Comparison of ENCODE assay signal across 14 cellular contexts in genomic region chr19:15025237-15025636, GRCh38. TPM values are rescaled to one million over a fixed set of nuclear protein-coding genes. Genes with fewer than 3 reads are reported as not detected.
DNase-seq lines count a peak whose midpoint lies in the region; ATAC-seq, FAIRE-seq and TF ChIP-seq lines count a peak whose summit lies in the region.
"Had no signal": no experiment of that assay in that cellular context is flagged by ENCODE, and none has a peak within 500 bp of the region (broad histone marks: within the 10 kb centered on the region; RNA-seq: fewer than 3 reads in every experiment).

No MANE protein-coding gene starts in this region.

- H3K27ac ChIP-seq in HepG2 (ENCODE audit: extremely low read length, insufficient read depth, low read length), result no peak overlapping the region
- H3K27ac ChIP-seq: tibial artery had no signal

- no peak overlapping the region for H3K4me3 Mint-ChIP-seq in activated naive CD8-positive, alpha-beta T cell treated with anti-CD3 and anti-CD28 coated beads for 36 hours
- no peak overlapping the region for H3K4me3 Mint-ChIP-seq in T-cell
- H3K4me3 Mint-ChIP-seq: activated naive CD4-positive, alpha-beta T cell treated with anti-CD3 and anti-CD28 coated beads, Interleukin-2, amount 10 ng/mL, durations not matched to agents 7 days and 5 days; nephron had no signal

- POLR2A ChIA-PET in HepG2 (lab: Yijun Ruan, JAX), result no interaction called here
- POLR2A ChIA-PET in T-cell (lab: Charles Lee), result no interaction called here

- ATAC-seq in HepG2, result peak; percentile 82
- ATAC-seq in T-cell (replicated peaks in 1 of 4), result no peak
- no peak for ATAC-seq in GM21529 (IDR thresholded peaks at IDR 0.05; ENCODE audit: unreplicated experiment)

- in situ Hi-C loops in G401 (cut with HindIII; ENCODE audit: low sequenced_read_pairs) (no loop called here), HepG2 (cut with HindIII; ENCODE audit: extremely low pct_ligation_motif_present, low pct_unique_long_range_greater_than_20kb) (no loop called here)

- DNase-seq in G401 (ENCODE audit: low spot score) (peak; percentile 28), H7 (peak; percentile 56), RPMI8226 (peak; percentile 55), HepG2 (ENCODE audit: low spot score) (peak; percentile 24), iPS-NIHi7 (ENCODE audit: extremely low spot score) (no peak), T-cell (no peak)
- no peak for DNase-seq in activated naive CD8-positive, alpha-beta T cell treated with anti-CD3 and anti-CD28 coated beads for 36 hours
- DNase-seq: activated CD4-positive, CD25-positive, alpha-beta regulatory T cell; activated naive CD4-positive, alpha-beta T cell treated with anti-CD3 and anti-CD28 coated beads, Interleukin-2, amount 10 ng/mL, durations not matched to agents 7 days and 5 days; NCI-H510A treated with DMSO at 0.1 percent for 48 hours; tibial artery had no signal

- H3K27me3 ChIP-seq in H7 (ENCODE audit: control insufficient read depth, insufficient read depth, low read length) (no peaks in the 10 kb centered on the region), HepG2 (ENCODE audit: control insufficient read depth in 1 of 2, insufficient read depth in 2 of 2, low read length in 2 of 2) (peaks cover 2 to 13% of the 10 kb centered on the region in 2 experiments; a peak in 2 of 5 replicates)

- no peaks in the 10 kb centered on the region for H3K9me3 Mint-ChIP-seq in activated naive CD8-positive, alpha-beta T cell treated with anti-CD3 and anti-CD28 coated beads for 36 hours
- H3K9me3 Mint-ChIP-seq in T-cell, result no peaks in the 10 kb centered on the region
- H3K9me3 Mint-ChIP-seq: activated naive CD4-positive, alpha-beta T cell treated with anti-CD3 and anti-CD28 coated beads, Interleukin-2, amount 10 ng/mL, durations not matched to agents 7 days and 5 days; nephron had no signal

- H3K27ac Mint-ChIP-seq in activated naive CD8-positive, alpha-beta T cell treated with anti-CD3 and anti-CD28 coated beads for 36 hours, result no peak overlapping the region
- no peak overlapping the region for H3K27ac Mint-ChIP-seq in T-cell
- H3K27ac Mint-ChIP-seq: activated naive CD4-positive, alpha-beta T cell treated with anti-CD3 and anti-CD28 coated beads, Interleukin-2, amount 10 ng/mL, durations not matched to agents 7 days and 5 days; nephron had no signal

- intact Hi-C loops in HepG2 (cut with micrococcal nuclease; ENCODE audit: unreplicated experiment), result no loop called here

- peak; percentile 67 for FAIRE-seq in HepG2 (lab: Jason Lieb, UNC)
- FAIRE-seq: GM12891 had no signal

- TF ChIP-seq RAD21 in HepG2 (CRISPR knock-in tag; IDR thresholded peaks at IDR 0.05), result no peak

- H3K36me3 Mint-ChIP-seq in activated naive CD8-positive, alpha-beta T cell treated with anti-CD3 and anti-CD28 coated beads for 36 hours, result no peaks in the 10 kb centered on the region
- no peaks in the 10 kb centered on the region for H3K36me3 Mint-ChIP-seq in T-cell
- H3K36me3 Mint-ChIP-seq: activated naive CD4-positive, alpha-beta T cell treated with anti-CD3 and anti-CD28 coated beads, Interleukin-2, amount 10 ng/mL, durations not matched to agents 7 days and 5 days had no signal

- BruUV-seq in HepG2 (replicated peaks; lab: Mats Ljungman, UMichigan), result no TSS peak

- no peak overlapping the region for H3K4me2 ChIP-seq in HepG2 (ENCODE audit: low read depth, low read length)

- 0% methylated on average over 2 of the region's 2 CpGs for WGBS in HepG2 (ENCODE audit: low lambda C conversion rate)

- H2AFZ ChIP-seq in HepG2 (ENCODE audit: low read length), result no peak overlapping the region

- CTCF ChIA-PET in HepG2 (lab: Yijun Ruan, JAX; ENCODE audit: low intra/inter-chr PET ratio, low total read pairs) (interaction anchor here (1.2 kb wide), 1 partner anchor 154 kb away, joined by 4 read pairs; no protein-coding TSS in a partner anchor), T-cell (lab: Charles Lee) (interaction anchor here in 1 of 2 donors (0.7 kb wide), 1 partner anchor 47 kb away, joined by 3 read pairs; no protein-coding TSS in a partner anchor)

- no peaks in the 10 kb centered on the region for H3K4me1 Mint-ChIP-seq in activated naive CD8-positive, alpha-beta T cell treated with anti-CD3 and anti-CD28 coated beads for 36 hours
- peaks cover 0 to 1% (median 0%) of the 10 kb centered on the region in 3 donors for H3K4me1 Mint-ChIP-seq in T-cell
- H3K4me1 Mint-ChIP-seq: activated naive CD4-positive, alpha-beta T cell treated with anti-CD3 and anti-CD28 coated beads, Interleukin-2, amount 10 ng/mL, durations not matched to agents 7 days and 5 days; nephron had no signal

- H3K36me3 ChIP-seq in H7 (replicated peaks; ENCODE audit: control insufficient read depth, insufficient read depth, low read length), result no peaks in the 10 kb centered on the region
- no peaks in the 10 kb centered on the region for H3K36me3 ChIP-seq in HepG2 (replicated peaks in 1 of 2; ENCODE audit: control insufficient read depth in 1 of 2, insufficient read depth in 2 of 2, low read length in 2 of 2)
- H3K36me3 ChIP-seq: tibial artery had no signal

- peak; percentile 36; the same call in 1 of the 2 replicates for TF ChIP-seq CTCF in HepG2 (CRISPR knock-in tag; IDR thresholded peaks at IDR 0.05)

- no peak for TF ChIP-seq POLR2A in HepG2 (IDR thresholded peaks at IDR 0.05; ENCODE audit: insufficient read depth in 1 of 2, low read depth in 2 of 2, low read length in 2 of 2)

- no peaks in the 10 kb centered on the region for H3K9me3 ChIP-seq in HepG2 (ENCODE audit: low read length)
- H3K9me3 ChIP-seq: tibial artery had no signal

- peaks cover 5% of the 10 kb centered on the region for H3K27me3 Mint-ChIP-seq in activated naive CD8-positive, alpha-beta T cell treated with anti-CD3 and anti-CD28 coated beads for 36 hours
- H3K27me3 Mint-ChIP-seq in T-cell, result peaks cover 7 to 19% of the 10 kb centered on the region in 2 donors

- H3K4me1 ChIP-seq in HepG2 (ENCODE audit: insufficient read depth, low read length), result no peaks in the 10 kb centered on the region
- H3K4me1 ChIP-seq: tibial artery had no signal

- no peaks in the 10 kb centered on the region for H4K20me1 ChIP-seq in HepG2 (ENCODE audit: insufficient read depth, low read length)

- no peak for TF ChIP-seq EP300 in HepG2 (IDR thresholded peaks at IDR 0.05; ENCODE audit: low read depth in 2 of 2, low read length in 2 of 2)
- TF ChIP-seq EP300 in HepG2 (CRISPR knock-in tag; IDR thresholded peaks at IDR 0.05; ENCODE audit: borderline replicate concordance), result no peak

- H3K4me3 ChIP-seq in H7 (ENCODE audit: insufficient read depth, low read depth, low read length) (no peak overlapping the region), HepG2 (replicated peaks in 1 of 3; ENCODE audit: insufficient read depth in 1 of 3, low read depth in 2 of 3, low read length in 3 of 3) (no peak overlapping the region)
- H3K4me3 ChIP-seq: tibial artery had no signal

- H3K9ac ChIP-seq in HepG2 (ENCODE audit: insufficient read depth, low read depth, low read length), result no peak overlapping the region

- H3K79me2 ChIP-seq in HepG2 (ENCODE audit: insufficient read depth, low read length), result no peaks in the 10 kb centered on the region

RNA-seq across cellular contexts. Expression of gene CASP14, which starts 24.0 kb away (rescaled TPM):
- total RNA-seq in G401 (2014; rRNA removed; shearing (Covaris generic)), result not detected in 2 replicates
- not detected in 2 replicates for total RNA-seq in H7 (2014; rRNA removed; shearing (Covaris generic))
- total RNA-seq in HepG2 (2016; rRNA removed; fragmentation: Illumina TruSeq; extraction: Trizol) (not detected in 2 replicates), T-cell (not detected)
- not detected in 2 replicates for total RNA-seq in HepG2 (2016; cell fraction: cytosol; rRNA removed; fragmentation: Illumina TruSeq; extraction: Trizol; ENCODE audit: low read depth)
- not detected in 2 replicates for total RNA-seq in HepG2 (2016; cell fraction: insoluble cytoplasmic fraction; rRNA removed; fragmentation: Illumina TruSeq; extraction: Trizol)
- total RNA-seq in HepG2 (2016; cell fraction: membrane; rRNA removed; fragmentation: Illumina TruSeq; extraction: Trizol), result not detected in 2 replicates
- not detected in 2 replicates for total RNA-seq in HepG2 (2016; cell fraction: nucleus; rRNA removed; fragmentation: Illumina TruSeq; extraction: Trizol)
- not detected in 2 replicates for polyA plus RNA-seq in HepG2 (2011; rRNA removed)
- not detected in 2 replicates for polyA plus RNA-seq in HepG2 (2011; cell fraction: cytosol; rRNA removed)
- not detected in 2 replicates for polyA plus RNA-seq in HepG2 (2011; cell fraction: nucleus; rRNA removed)
- polyA plus RNA-seq in HepG2 (2012), result not detected in 2 replicates
- polyA plus RNA-seq in HepG2 (2016; cell fraction: cytosol; fragmentation: Illumina TruSeq; extraction: Trizol; ENCODE audit: low read depth), result not detected in 2 replicates
- not detected in 2 replicates for polyA plus RNA-seq in HepG2 (2016; cell fraction: insoluble cytoplasmic fraction; fragmentation: Illumina TruSeq; extraction: Trizol; ENCODE audit: low read depth)
- polyA plus RNA-seq in HepG2 (2016; cell fraction: membrane; fragmentation: Illumina TruSeq; extraction: Trizol; ENCODE audit: low read depth), result not detected in 2 replicates
- polyA plus RNA-seq in HepG2 (2016; cell fraction: nucleus; fragmentation: Illumina TruSeq; extraction: Trizol; ENCODE audit: insufficient read depth, low read depth), result not detected in 2 replicates
- not detected in 2 replicates for polyA minus RNA-seq in HepG2 (2011; rRNA and poly(A)+ RNA removed; ENCODE audit: low replicate concordance)
- polyA minus RNA-seq in HepG2 (2011; cell fraction: cytosol; rRNA and poly(A)+ RNA removed), result not detected in 2 replicates
- polyA minus RNA-seq in HepG2 (2011; cell fraction: nucleus; rRNA and poly(A)+ RNA removed), result not detected in 2 replicates
- total RNA-seq in activated naive CD8-positive, alpha-beta T cell treated with anti-CD3 and anti-CD28 coated beads for 36 hours, result not detected

RNA-seq across cellular contexts. Expression of gene SLC1A6, which starts 45.6 kb away (rescaled TPM):
- total RNA-seq in G401 (2014; rRNA removed; shearing (Covaris generic)), result 3.7 TPM in 1 of 2 replicates, not detected in the other
- total RNA-seq in H7 (2014; rRNA removed; shearing (Covaris generic)), result 0.62 TPM in 1 of 2 replicates, not detected in the other
- total RNA-seq in HepG2 (2016; rRNA removed; fragmentation: Illumina TruSeq; extraction: Trizol) (not detected in 2 replicates), T-cell (not detected)
- total RNA-seq in HepG2 (2016; cell fraction: cytosol; rRNA removed; fragmentation: Illumina TruSeq; extraction: Trizol; ENCODE audit: low read depth), result not detected in 2 replicates
- total RNA-seq in HepG2 (2016; cell fraction: insoluble cytoplasmic fraction; rRNA removed; fragmentation: Illumina TruSeq; extraction: Trizol), result not detected in 2 replicates
- total RNA-seq in HepG2 (2016; cell fraction: membrane; rRNA removed; fragmentation: Illumina TruSeq; extraction: Trizol), result not detected in 2 replicates
- not detected in 2 replicates for total RNA-seq in HepG2 (2016; cell fraction: nucleus; rRNA removed; fragmentation: Illumina TruSeq; extraction: Trizol)
- polyA plus RNA-seq in HepG2 (2011; rRNA removed), result not detected in 2 replicates
- polyA plus RNA-seq in HepG2 (2011; cell fraction: cytosol; rRNA removed), result not detected in 2 replicates
- polyA plus RNA-seq in HepG2 (2011; cell fraction: nucleus; rRNA removed), result not detected in 2 replicates
- polyA plus RNA-seq in HepG2 (2012), result not detected in 2 replicates
- polyA plus RNA-seq in HepG2 (2016; cell fraction: cytosol; fragmentation: Illumina TruSeq; extraction: Trizol; ENCODE audit: low read depth), result not detected in 2 replicates
- polyA plus RNA-seq in HepG2 (2016; cell fraction: insoluble cytoplasmic fraction; fragmentation: Illumina TruSeq; extraction: Trizol; ENCODE audit: low read depth), result not detected in 2 replicates
- not detected in 2 replicates for polyA plus RNA-seq in HepG2 (2016; cell fraction: membrane; fragmentation: Illumina TruSeq; extraction: Trizol; ENCODE audit: low read depth)
- polyA plus RNA-seq in HepG2 (2016; cell fraction: nucleus; fragmentation: Illumina TruSeq; extraction: Trizol; ENCODE audit: insufficient read depth, low read depth), result not detected in 2 replicates
- not detected in 2 replicates for polyA minus RNA-seq in HepG2 (2011; rRNA and poly(A)+ RNA removed; ENCODE audit: low replicate concordance)
- polyA minus RNA-seq in HepG2 (2011; cell fraction: cytosol; rRNA and poly(A)+ RNA removed), result not detected in 2 replicates
- polyA minus RNA-seq in HepG2 (2011; cell fraction: nucleus; rRNA and poly(A)+ RNA removed), result not detected in 2 replicates
- total RNA-seq in activated naive CD8-positive, alpha-beta T cell treated with anti-CD3 and anti-CD28 coated beads for 36 hours, result not detected

RNA-seq across cellular contexts. Expression of gene OR1I1, which starts 56.8 kb away (rescaled TPM):
- not detected in 2 replicates for total RNA-seq in G401 (2014; rRNA removed; shearing (Covaris generic))
- not detected in 2 replicates for total RNA-seq in H7 (2014; rRNA removed; shearing (Covaris generic))
- total RNA-seq in HepG2 (2016; rRNA removed; fragmentation: Illumina TruSeq; extraction: Trizol) (not detected in 2 replicates), T-cell (not detected)
- not detected in 2 replicates for total RNA-seq in HepG2 (2016; cell fraction: cytosol; rRNA removed; fragmentation: Illumina TruSeq; extraction: Trizol; ENCODE audit: low read depth)
- not detected in 2 replicates for total RNA-seq in HepG2 (2016; cell fraction: insoluble cytoplasmic fraction; rRNA removed; fragmentation: Illumina TruSeq; extraction: Trizol)
- total RNA-seq in HepG2 (2016; cell fraction: membrane; rRNA removed; fragmentation: Illumina TruSeq; extraction: Trizol), result not detected in 2 replicates
- not detected in 2 replicates for total RNA-seq in HepG2 (2016; cell fraction: nucleus; rRNA removed; fragmentation: Illumina TruSeq; extraction: Trizol)
- polyA plus RNA-seq in HepG2 (2011; rRNA removed), result not detected in 2 replicates
- not detected in 2 replicates for polyA plus RNA-seq in HepG2 (2011; cell fraction: cytosol; rRNA removed)
- polyA plus RNA-seq in HepG2 (2011; cell fraction: nucleus; rRNA removed), result not detected in 2 replicates
- not detected in 2 replicates for polyA plus RNA-seq in HepG2 (2012)
- not detected in 2 replicates for polyA plus RNA-seq in HepG2 (2016; cell fraction: cytosol; fragmentation: Illumina TruSeq; extraction: Trizol; ENCODE audit: low read depth)
- polyA plus RNA-seq in HepG2 (2016; cell fraction: insoluble cytoplasmic fraction; fragmentation: Illumina TruSeq; extraction: Trizol; ENCODE audit: low read depth), result not detected in 2 replicates
- polyA plus RNA-seq in HepG2 (2016; cell fraction: membrane; fragmentation: Illumina TruSeq; extraction: Trizol; ENCODE audit: low read depth), result not detected in 2 replicates
- not detected in 2 replicates for polyA plus RNA-seq in HepG2 (2016; cell fraction: nucleus; fragmentation: Illumina TruSeq; extraction: Trizol; ENCODE audit: insufficient read depth, low read depth)
- not detected in 2 replicates for polyA minus RNA-seq in HepG2 (2011; rRNA and poly(A)+ RNA removed; ENCODE audit: low replicate concordance)
- polyA minus RNA-seq in HepG2 (2011; cell fraction: cytosol; rRNA and poly(A)+ RNA removed), result not detected in 2 replicates
- polyA minus RNA-seq in HepG2 (2011; cell fraction: nucleus; rRNA and poly(A)+ RNA removed), result not detected in 2 replicates
- not detected for total RNA-seq in activated naive CD8-positive, alpha-beta T cell treated with anti-CD3 and anti-CD28 coated beads for 36 hours

Comparison
In these comparisons a context has a peak if more than half of its experiments do, and no peak if none do; other contexts are left out.
1. DNase-seq: peak in G401 (single experiment), H7 (single experiment), RPMI8226 (single experiment) and HepG2 (single experiment); none in activated naive CD8-positive, alpha-beta T cell treated with anti-CD3 and anti-CD28 coated beads for 36 hours (single experiment), iPS-NIHi7 (single experiment) and T-cell (0 of 34).